In the genomic region with DNA sequence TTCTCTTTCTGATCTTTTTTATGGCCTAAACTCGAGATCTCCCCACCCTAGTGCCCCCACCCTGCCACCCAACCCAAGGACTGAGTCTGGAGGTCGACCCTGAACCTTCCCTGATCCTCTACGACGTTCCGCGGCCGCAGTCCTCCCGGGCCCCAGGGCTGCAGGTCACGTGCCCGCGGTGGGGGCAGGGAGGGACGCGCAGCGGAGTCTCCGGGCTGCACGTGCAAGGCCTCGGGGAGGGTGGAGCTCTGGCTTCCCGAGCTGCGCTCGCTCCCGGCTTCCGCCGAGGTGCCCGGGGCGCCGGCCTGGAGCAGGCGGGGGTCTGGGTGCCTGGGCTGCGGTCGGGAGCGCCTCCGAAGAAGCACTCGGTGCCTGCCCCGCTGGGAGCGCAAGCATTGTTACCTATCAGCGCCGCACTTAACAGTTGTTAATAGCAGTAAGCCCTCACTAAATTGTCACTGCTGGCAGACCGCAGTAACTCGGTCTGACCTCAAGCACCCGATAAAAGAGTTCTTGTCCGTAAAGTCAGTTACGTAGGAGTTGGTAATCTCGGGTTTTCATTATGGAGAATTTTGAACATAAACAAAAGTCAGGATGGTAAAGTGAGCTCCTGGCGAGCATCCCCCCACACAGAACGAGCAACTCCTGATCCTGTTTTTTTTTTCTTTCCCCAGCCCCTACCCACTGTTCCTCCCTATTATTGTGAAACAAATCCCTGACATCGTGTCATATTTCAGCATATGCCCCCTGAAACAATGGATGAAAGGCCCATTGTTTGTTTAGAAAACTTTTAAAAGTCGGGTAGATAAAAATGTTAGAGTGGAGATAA, we compare ENCODE assay signal across 8 cellular contexts.
A peak's percentile ranks its signal among the peaks of the same experiment; 100 is the strongest.
DNase-seq lines count a peak whose midpoint lies in the region; ATAC-seq, FAIRE-seq and TF ChIP-seq lines count a peak whose summit lies in the region.

No MANE protein-coding gene starts in this region.

- WGBS in HepG2 (ENCODE audit: low lambda C conversion rate): 3% methylated on average over 15 of the region's 46 CpGs

- TF ChIP-seq RAD21 in HepG2 (CRISPR knock-in tag; IDR thresholded peaks at IDR 0.05): no peak

- no peaks in the 10 kb centered on the region for H3K79me2 ChIP-seq in HepG2 (ENCODE audit: insufficient read depth, low read length)

- no peaks in the 10 kb centered on the region for H3K27me3 Mint-ChIP-seq in activated CD4-positive, alpha-beta memory T cell treated with anti-CD3 and anti-CD28 coated beads for 36 hours

- H3K4me3 Mint-ChIP-seq in activated CD4-positive, alpha-beta memory T cell treated with anti-CD3 and anti-CD28 coated beads for 36 hours: peak overlapping the region; percentile 79

- FAIRE-seq in HepG2 (lab: Jason Lieb, UNC): peak; percentile 54

- H3K27ac Mint-ChIP-seq in activated CD4-positive, alpha-beta memory T cell treated with anti-CD3 and anti-CD28 coated beads for 36 hours: peak overlapping the region; percentile 70

- H3K4me3 ChIP-seq in HepG2 (replicated peaks in 1 of 3; ENCODE audit: insufficient read depth in 1 of 3, low read depth in 2 of 3, low read length in 3 of 3): peak overlapping the region; percentile 66 to 88 (median 75)

- peaks cover 33% of the 10 kb centered on the region for H3K4me1 ChIP-seq in HepG2 (ENCODE audit: insufficient read depth, low read length)

- no TSS peak for BruUV-seq in HepG2 (replicated peaks; lab: Mats Ljungman, UMichigan)

- H3K9me3 ChIP-seq in HepG2 (ENCODE audit: low read length): no peaks in the 10 kb centered on the region

- DNase-seq in NCI-H526 treated with DMSO at 0.1 percent for 48 hours (lab: John Stamatoyannopoulos, UW) (peak; percentile 54), dermis microvascular lymphatic vessel endothelial cell (ENCODE audit: low read depth in 2 of 2) (peak; percentile 45 to 72), HepG2 (ENCODE audit: low spot score) (peak; percentile 79)
- DNase-seq in activated CD4-positive, alpha-beta memory T cell treated with anti-CD3 and anti-CD28 coated beads for 36 hours: peak; percentile 90
- DNase-seq in stimulated activated CD4-positive, alpha-beta T cell treated with anti-CD3 and anti-CD28 coated beads, Interleukin-1b, Interleukin-23, amount 100 ng/mL, for 48 hours: peak; percentile 86

- no peaks in the 10 kb centered on the region for H4K20me1 ChIP-seq in HepG2 (ENCODE audit: insufficient read depth, low read length)

- H3K27ac ChIP-seq in HepG2 (ENCODE audit: extremely low read length, insufficient read depth, low read length): peak overlapping the region; percentile 75

- H3K4me1 Mint-ChIP-seq in activated CD4-positive, alpha-beta memory T cell treated with anti-CD3 and anti-CD28 coated beads for 36 hours (ENCODE audit: low read depth): peaks cover 14% of the 10 kb centered on the region

- H3K9ac ChIP-seq in HepG2 (ENCODE audit: insufficient read depth, low read depth, low read length): peak overlapping the region; percentile 74

- TF ChIP-seq EP300 in HepG2 (IDR thresholded peaks at IDR 0.05; ENCODE audit: low read depth in 2 of 2, low read length in 2 of 2): peak in 1 of 2 experiments; percentile 53; a peak in 2 of 4 replicates
- TF ChIP-seq EP300 in HepG2 (CRISPR knock-in tag; IDR thresholded peaks at IDR 0.05; ENCODE audit: borderline replicate concordance): peak; percentile 63; the same call in 1 of the 2 replicates

- H3K36me3 ChIP-seq in HepG2 (replicated peaks in 1 of 2; ENCODE audit: control insufficient read depth in 1 of 2, insufficient read depth in 2 of 2, low read length in 2 of 2): no peaks in the 10 kb centered on the region

- H3K9me3 Mint-ChIP-seq in activated CD4-positive, alpha-beta memory T cell treated with anti-CD3 and anti-CD28 coated beads for 36 hours: no peaks in the 10 kb centered on the region

- peak overlapping the region; percentile 95 for H3K4me2 ChIP-seq in HepG2 (ENCODE audit: low read depth, low read length)

- CTCF ChIA-PET in activated CD4-positive, alpha-beta memory T cell treated with anti-CD3 and anti-CD28 coated beads for 36 hours (lab: Charles Lee): interaction anchor here (1.0 to 2.2 kb wide), 2 partner anchors 69 to 100 kb away, joined by 3 to 18 read pairs; no protein-coding TSS in a partner anchor
- CTCF ChIA-PET in HepG2 (lab: Yijun Ruan, JAX; ENCODE audit: low intra/inter-chr PET ratio, low total read pairs): no interaction called here

- in situ Hi-C loops in HepG2 (cut with HindIII; ENCODE audit: extremely low pct_ligation_motif_present, low pct_unique_long_range_greater_than_20kb): no loop called here

- TF ChIP-seq POLR2A in HepG2 (IDR thresholded peaks at IDR 0.05; ENCODE audit: insufficient read depth in 1 of 2, low read depth in 2 of 2, low read length in 2 of 2): no peak; a peak in 1 of 4 replicates

- peak; percentile 75 for ATAC-seq in GM18498 (IDR thresholded peaks at IDR 0.05; ENCODE audit: unreplicated experiment)
- ATAC-seq in HG03280 (IDR thresholded peaks at IDR 0.05; ENCODE audit: unreplicated experiment): peak; percentile 66
- ATAC-seq in HepG2: peak; percentile 73
- no peak for ATAC-seq in HG03139 (IDR thresholded peaks at IDR 0.05; ENCODE audit: unreplicated experiment)

- no peak overlapping the region for H2AFZ ChIP-seq in HepG2 (ENCODE audit: low read length)

- peaks cover 2 to 9% of the 10 kb centered on the region in 2 experiments; a peak in 2 of 5 replicates for H3K27me3 ChIP-seq in HepG2 (ENCODE audit: control insufficient read depth in 1 of 2, insufficient read depth in 2 of 2, low read length in 2 of 2)

- intact Hi-C loops in activated CD4-positive, alpha-beta memory T cell treated with anti-CD3 and anti-CD28 coated beads for 36 hours (cut with micrococcal nuclease): loop anchor here (1.0 to 5.0 kb wide), 3 partner anchors 69 to 280 kb away; partner anchors contain the start of genes RBX1 and ZC3H7B
- intact Hi-C loops in HepG2 (cut with micrococcal nuclease; ENCODE audit: unreplicated experiment): loop anchor here (1.0 kb wide), 1 partner anchor 69 kb away; no protein-coding TSS in a partner anchor

- H3K36me3 Mint-ChIP-seq in activated CD4-positive, alpha-beta memory T cell treated with anti-CD3 and anti-CD28 coated beads for 36 hours: peaks cover 3% of the 10 kb centered on the region

- POLR2A ChIA-PET in activated CD4-positive, alpha-beta memory T cell treated with anti-CD3 and anti-CD28 coated beads for 36 hours (lab: Charles Lee): interaction anchor here (0.6 to 3.0 kb wide), 9 partner anchors 10 to 446 kb away, joined by 3 to 23 read pairs (median 3); partner anchors contain the start of genes ACO2, EP300, PHF5A and RBX1
- POLR2A ChIA-PET in HepG2 (lab: Yijun Ruan, JAX): interaction anchor here (0.6 to 3.1 kb wide), 21 partner anchors 9 to 358 kb away, joined by 3 to 50 read pairs (median 7); partner anchors contain the start of genes EP300, RBX1, ST13 and TEF

- no peak; the same call in none of the 2 replicates for TF ChIP-seq CTCF in HepG2 (CRISPR knock-in tag; IDR thresholded peaks at IDR 0.05)

TF ChIP-seq in HepG2, 621 proteins besides CTCF, POLR2A, EP300 and RAD21 (continues in another document):
- TF ChIP-seq, protein P1, sequence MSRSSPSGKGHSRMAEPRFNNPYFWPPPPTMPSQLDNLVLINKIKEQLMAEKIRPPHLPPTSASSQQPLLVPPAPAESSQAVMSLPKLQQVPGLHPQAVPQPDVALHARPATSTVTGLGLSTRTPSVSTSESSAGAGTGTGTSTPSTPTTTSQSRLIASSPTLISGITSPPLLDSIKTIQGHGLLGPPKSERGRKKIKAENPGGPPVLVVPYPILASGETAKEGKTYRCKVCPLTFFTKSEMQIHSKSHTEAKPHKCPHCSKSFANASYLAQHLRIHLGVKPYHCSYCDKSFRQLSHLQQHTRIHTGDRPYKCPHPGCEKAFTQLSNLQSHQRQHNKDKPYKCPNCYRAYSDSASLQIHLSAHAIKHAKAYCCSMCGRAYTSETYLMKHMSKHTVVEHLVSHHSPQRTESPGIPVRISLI (CRISPR knock-in tag; IDR thresholded peaks at IDR 0.05; ENCODE audit: borderline replicate concordance): no peak; the same call in 1 of the 2 replicates
- TF ChIP-seq TEAD2 (CRISPR knock-in tag; IDR thresholded peaks at IDR 0.05) (peak; percentile 83), CREB3 (CRISPR knock-in tag; IDR thresholded peaks at IDR 0.05) (peak; percentile 81; the same call in 1 of the 2 replicates), GLI4 (CRISPR knock-in tag; IDR thresholded peaks at IDR 0.05; ENCODE audit: borderline replicate concordance) (no peak), ZNF720 (CRISPR knock-in tag; IDR thresholded peaks at IDR 0.05) (0 out of 2 replicates have a peak, but pooled peaks have one; percentile 71), ZFAT (CRISPR knock-in tag; conservative IDR thresholded peaks at IDR 0.05) (no peak), ZSCAN30 (CRISPR knock-in tag; IDR thresholded peaks at IDR 0.05) (peak; percentile 57; the same call in 1 of the 2 replicates), ZNF451 (CRISPR knock-in tag; IDR thresholded peaks at IDR 0.05) (peak; percentile 83; the same call in 1 of the 2 replicates), MXD1 (CRISPR knock-in tag; IDR thresholded peaks at IDR 0.05) (peak; percentile 94), CHD2 (IDR thresholded peaks at IDR 0.05; ENCODE audit: low read depth, low read length) (0 out of 2 replicates have a peak, but pooled peaks have one; percentile 35), HMGA1 (CRISPR knock-in tag; conservative IDR thresholded peaks at IDR 0.05) (no peak), KAT2B (IDR thresholded peaks at IDR 0.05; ENCODE audit: borderline replicate concordance, low read depth, low read length) (no peak), ZFP41 (CRISPR knock-in tag; IDR thresholded peaks at IDR 0.05; ENCODE audit: borderline replicate concordance) (peak; percentile 93; the same call in 1 of the 2 replicates), ZIK1 (CRISPR knock-in tag; IDR thresholded peaks at IDR 0.05; ENCODE audit: borderline replicate concordance, low read depth) (peak; percentile 92; the same call in 1 of the 2 replicates)
